ENCODE assay signal across 8 cellular contexts in the genomic region with DNA sequence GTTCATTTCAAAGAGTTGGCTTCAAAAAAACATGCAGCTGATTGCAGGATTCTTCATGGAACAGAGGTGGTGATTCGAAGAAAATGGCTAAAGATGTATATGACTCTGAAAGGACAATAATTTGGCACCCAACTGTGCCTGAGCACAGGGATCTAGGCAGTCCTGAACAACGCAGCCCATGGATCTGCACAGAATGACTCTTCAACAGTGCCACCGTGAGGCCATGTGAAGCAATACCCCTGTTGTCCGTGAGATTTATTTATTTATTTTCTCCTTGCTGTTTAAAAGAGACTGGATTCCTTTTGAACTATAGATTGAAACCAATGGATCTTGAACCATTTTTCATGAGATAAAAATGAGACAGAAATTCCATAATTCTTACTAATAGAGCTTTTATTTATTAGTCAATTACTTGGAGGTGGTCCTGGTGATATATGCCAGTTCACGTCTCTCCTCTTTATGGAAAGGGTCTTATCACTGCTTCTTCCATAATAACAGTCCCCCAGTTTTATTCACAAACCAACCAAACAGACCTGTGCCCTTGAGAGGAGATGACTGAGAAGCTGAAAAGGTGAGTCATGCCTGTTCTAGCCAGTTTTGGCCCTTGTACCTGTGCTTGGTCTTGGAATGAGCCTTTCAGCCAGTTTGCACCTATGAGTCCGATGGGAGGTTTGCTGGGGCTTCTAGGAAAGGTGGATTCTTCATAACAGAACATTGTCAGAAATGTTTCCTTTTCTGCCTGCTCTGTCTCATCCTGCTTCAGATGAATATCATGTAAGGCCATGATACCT.
A peak's percentile ranks its signal among the peaks of the same experiment; 100 is the strongest.
DNase-seq lines count a peak whose midpoint lies in the region; ATAC-seq, FAIRE-seq and TF ChIP-seq lines count a peak whose summit lies in the region.

No MANE protein-coding gene starts in this region.

- no peak for FAIRE-seq in RCC 7860 (lab: Jason Lieb, UNC)

- H3K27ac Mint-ChIP-seq in chondrocyte (ENCODE audit: unreplicated experiment): no peak overlapping the region

- H3K4me3 ChIP-seq in NB4 (ENCODE audit: low read depth, low read length): no peak overlapping the region

- H3K4me1 Mint-ChIP-seq in activated T-cell treated with anti-CD3 and anti-CD28 coated beads, Interleukin-2, amount 50 U/mL, for 4 hours (ENCODE audit: low read depth): no peaks in the 10 kb centered on the region
- H3K4me1 Mint-ChIP-seq in chondrocyte (ENCODE audit: low read depth): no peaks in the 10 kb centered on the region

- TF ChIP-seq CTCF in NB4 (IDR thresholded peaks at IDR 0.05; ENCODE audit: low read depth, low read length): peak; percentile 53
- TF ChIP-seq CTCF in chondrocyte (IDR thresholded peaks at IDR 0.05): peak; percentile 22

- H3K27me3 Mint-ChIP-seq in activated T-cell treated with anti-CD3 and anti-CD28 coated beads, Interleukin-2, amount 50 U/mL, for 4 hours (ENCODE audit: low read depth): no peaks in the 10 kb centered on the region
- no peaks in the 10 kb centered on the region for H3K27me3 Mint-ChIP-seq in chondrocyte (ENCODE audit: low read depth)

- no peak for TF ChIP-seq POLR2A in NB4 (IDR thresholded peaks at IDR 0.05; ENCODE audit: extremely low read depth, insufficient read length)

- H3K4me3 Mint-ChIP-seq in activated T-cell treated with anti-CD3 and anti-CD28 coated beads, Interleukin-2, amount 50 U/mL, for 4 hours: no peak overlapping the region
- no peak overlapping the region for H3K4me3 Mint-ChIP-seq in chondrocyte (ENCODE audit: unreplicated experiment)

- peaks cover 26% of the 10 kb centered on the region for H3K9me3 Mint-ChIP-seq in activated T-cell treated with anti-CD3 and anti-CD28 coated beads, Interleukin-2, amount 50 U/mL, for 4 hours
- H3K9me3 Mint-ChIP-seq in chondrocyte (ENCODE audit: low read depth): peaks cover 68% of the 10 kb centered on the region

- peak; percentile 19 to 25 for DNase-seq in activated T-cell treated with anti-CD3 and anti-CD28 coated beads, Interleukin-2, amount 50 U/mL, for 48 hours
- no peak for DNase-seq in activated T-cell treated with anti-CD3 and anti-CD28 coated beads, Interleukin-2, amount 50 U/mL, for 4 hours
- peak; percentile 58 for DNase-seq in NB4 (ENCODE audit: low read depth)
- no peak for DNase-seq in chondrocyte (ENCODE audit: low spot score)
- DNase-seq in stimulated activated CD4-positive, alpha-beta T cell treated with anti-CD3 and anti-CD28 coated beads, Interleukin-1b, Interleukin-23, amount 100 ng/mL, for 48 hours: peak; percentile 2
- no peak for DNase-seq in hypothalamus (lab: John Stamatoyannopoulos, UW)
- DNase-seq in RCC 7860 (ENCODE audit: low spot score): no peak

- no peaks in the 10 kb centered on the region for H3K36me3 Mint-ChIP-seq in activated T-cell treated with anti-CD3 and anti-CD28 coated beads, Interleukin-2, amount 50 U/mL, for 4 hours (ENCODE audit: insufficient read depth)
- H3K36me3 Mint-ChIP-seq in chondrocyte (ENCODE audit: low read depth): no peaks in the 10 kb centered on the region

- ATAC-seq in activated T-cell treated with anti-CD3 and anti-CD28 coated beads, Interleukin-2, amount 50 U/mL, for 4 hours: no peak
- ATAC-seq in HG03108 (IDR thresholded peaks at IDR 0.05; ENCODE audit: unreplicated experiment): no peak

Comparison
In these comparisons a context has a peak if more than half of its experiments do, and no peak if none do; other contexts are left out.
1. DNase-seq: peak in activated T-cell treated with anti-CD3 and anti-CD28 coated beads, Interleukin-2, amount 50 U/mL, for 48 hours (2 of 2), NB4 (single experiment) and stimulated activated CD4-positive, alpha-beta T cell treated with anti-CD3 and anti-CD28 coated beads, Interleukin-1b, Interleukin-23, amount 100 ng/mL, for 48 hours (single experiment); none in activated T-cell treated with anti-CD3 and anti-CD28 coated beads, Interleukin-2, amount 50 U/mL, for 4 hours (single experiment), chondrocyte (single experiment), hypothalamus (0 of 51) and RCC 7860 (single experiment).